9 cellular contexts compared by ENCODE assay signal in the genomic region with DNA sequence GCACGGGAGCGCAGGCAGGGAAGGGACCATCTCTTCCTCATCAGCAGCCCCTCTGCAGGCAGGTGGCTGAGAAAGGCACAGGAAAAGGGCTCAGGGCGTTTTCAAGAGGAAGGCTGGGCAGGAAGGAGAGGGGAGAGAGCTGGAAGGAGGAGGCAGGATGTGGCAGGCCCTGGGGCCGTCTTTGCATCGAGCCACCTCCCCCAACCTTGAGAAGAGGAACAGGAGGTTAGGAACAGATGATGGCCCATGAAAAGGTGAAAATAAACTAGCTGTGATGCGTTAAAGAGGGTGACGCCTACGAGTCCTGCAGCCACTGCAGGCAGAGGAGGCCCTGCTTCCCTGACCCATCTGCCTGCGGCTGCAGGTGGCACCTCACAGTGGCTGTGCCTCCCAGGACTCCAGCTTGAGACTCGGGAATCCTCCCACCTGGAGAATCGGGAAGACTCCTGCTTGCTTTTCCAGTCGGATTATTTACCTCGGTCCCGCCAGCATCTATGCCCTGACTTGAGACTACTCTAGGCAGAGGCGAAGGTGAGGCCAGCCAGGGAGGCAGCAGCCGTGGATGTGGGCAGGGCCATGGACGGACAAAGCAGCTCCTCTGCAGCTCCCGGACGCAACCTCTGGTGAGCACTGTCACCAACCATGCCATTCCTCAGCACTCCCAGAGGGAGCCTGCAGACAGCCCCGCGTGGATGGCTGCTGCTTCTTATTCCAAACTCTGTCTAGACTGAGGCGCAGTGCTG. TPM values are rescaled to one million over a fixed set of nuclear protein-coding genes. Genes with fewer than 3 reads are reported as not detected.
DNase-seq lines count a peak whose midpoint lies in the region; ATAC-seq and TF ChIP-seq lines count a peak whose summit lies in the region.
"Had no signal": no experiment of that assay in that cellular context is flagged by ENCODE, and none has a peak within 500 bp of the region (broad histone marks: within the 10 kb centered on the region; RNA-seq: fewer than 3 reads in every experiment).

No MANE protein-coding gene starts in this region.

- peak overlapping the region; percentile 44 for H3K4me3 Mint-ChIP-seq in activated CD4-positive, alpha-beta memory T cell treated with anti-CD3 and anti-CD28 coated beads, Interleukin-2, amount 10 ng/mL, durations not matched to agents 7 days and 5 days
- no peak overlapping the region for H3K4me3 Mint-ChIP-seq in stimulated activated naive B cell treated with anti-CD40 and anti-IgM and Interleukin-4, amounts not matched to agents 10 μg/mL and 1 μg/mL and 100 μg/mL, for 72 hours

- H3K36me3 Mint-ChIP-seq in activated CD4-positive, alpha-beta memory T cell treated with anti-CD3 and anti-CD28 coated beads, Interleukin-2, amount 10 ng/mL, durations not matched to agents 7 days and 5 days (ENCODE audit: low read depth): peaks cover 29% of the 10 kb centered on the region
- peaks cover 40 to 51% of the 10 kb centered on the region in 2 donors for H3K36me3 Mint-ChIP-seq in stimulated activated naive B cell treated with anti-CD40 and anti-IgM and Interleukin-4, amounts not matched to agents 10 μg/mL and 1 μg/mL and 100 μg/mL, for 72 hours

- TF ChIP-seq CTCF in GM10248 (IDR thresholded peaks at IDR 0.05; ENCODE audit: control extremely low read depth, extremely low read depth, low read depth, missing control alignments): no peak

- H3K9me3 Mint-ChIP-seq in activated CD4-positive, alpha-beta memory T cell treated with anti-CD3 and anti-CD28 coated beads, Interleukin-2, amount 10 ng/mL, durations not matched to agents 7 days and 5 days: no peaks in the 10 kb centered on the region
- H3K9me3 Mint-ChIP-seq in stimulated activated naive B cell treated with anti-CD40 and anti-IgM and Interleukin-4, amounts not matched to agents 10 μg/mL and 1 μg/mL and 100 μg/mL, for 72 hours: no peaks in the 10 kb centered on the region

- CTCF ChIA-PET in activated CD4-positive, alpha-beta memory T cell treated with anti-CD3 and anti-CD28 coated beads, Interleukin-2, amount 10 ng/mL, durations not matched to agents 7 days and 5 days (lab: Charles Lee): interaction anchor here (1.1 to 1.9 kb wide), 2 partner anchors 10 to 18 kb away, joined by 4 to 5 read pairs; partner anchors contain the start of gene MED10
- CTCF ChIA-PET in GM10248 (lab: Yijun Ruan, JAX): interaction anchor here (1.2 kb wide), 1 partner anchor 10 kb away, joined by 3 read pairs; no protein-coding TSS in a partner anchor

- H3K4me1 Mint-ChIP-seq in activated CD4-positive, alpha-beta memory T cell treated with anti-CD3 and anti-CD28 coated beads, Interleukin-2, amount 10 ng/mL, durations not matched to agents 7 days and 5 days: peaks cover 22% of the 10 kb centered on the region
- H3K4me1 Mint-ChIP-seq in stimulated activated naive B cell treated with anti-CD40 and anti-IgM and Interleukin-4, amounts not matched to agents 10 μg/mL and 1 μg/mL and 100 μg/mL, for 72 hours: peaks cover 6 to 13% of the 10 kb centered on the region in 2 donors

- peak; percentile 67 for ATAC-seq in HG03108 (IDR thresholded peaks at IDR 0.05; ENCODE audit: unreplicated experiment)
- peak; percentile 89 to 91 for ATAC-seq in stimulated activated naive B cell treated with anti-CD40 and anti-IgM and Interleukin-4, amounts not matched to agents 10 μg/mL and 1 μg/mL and 100 μg/mL, for 72 hours (replicated peaks)

- peak; percentile 24 for DNase-seq in activated effector memory CD4-positive, alpha-beta T cell treated with Interleukin-2 at 50 U/mL for 16 hours
- DNase-seq in activated effector memory CD4-positive, alpha-beta T cell treated with anti-CD3 and anti-CD28 coated beads, Interleukin-2, amount 50 U/mL, for 16 hours: no peak
- DNase-seq in activated CD4-positive, alpha-beta memory T cell treated with anti-CD3 and anti-CD28 coated beads, Interleukin-2, amount 10 ng/mL, durations not matched to agents 7 days and 5 days: peak; percentile 62
- no peak for DNase-seq in stimulated activated naive B cell treated with anti-CD40 and anti-IgM and Interleukin-4, amounts not matched to agents 10 μg/mL and 1 μg/mL and 100 μg/mL, for 72 hours
- DNase-seq in NCI-H446 treated with DMSO at 0.1 percent for 48 hours (lab: John Stamatoyannopoulos, UW) (no peak), GM10248 (ENCODE audit: extremely low spot score) (no peak), posterior vena cava (ENCODE audit: low spot score) (no peak)
- DNase-seq: cerebellar nuclear complex had no signal

- POLR2A ChIA-PET in activated CD4-positive, alpha-beta memory T cell treated with anti-CD3 and anti-CD28 coated beads, Interleukin-2, amount 10 ng/mL, durations not matched to agents 7 days and 5 days (lab: Charles Lee): interaction anchor here (0.7 to 2.3 kb wide), 2 partner anchors 17 to 18 kb away, joined by 3 to 13 read pairs; partner anchors contain the start of gene MED10
- POLR2A ChIA-PET in GM10248 (lab: Yijun Ruan, JAX): no interaction called here

- intact Hi-C loops in posterior vena cava (cut with DNase I): no loop called here

- no peaks in the 10 kb centered on the region for H3K27me3 Mint-ChIP-seq in activated CD4-positive, alpha-beta memory T cell treated with anti-CD3 and anti-CD28 coated beads, Interleukin-2, amount 10 ng/mL, durations not matched to agents 7 days and 5 days
- no peaks in the 10 kb centered on the region for H3K27me3 Mint-ChIP-seq in stimulated activated naive B cell treated with anti-CD40 and anti-IgM and Interleukin-4, amounts not matched to agents 10 μg/mL and 1 μg/mL and 100 μg/mL, for 72 hours

- H3K27ac Mint-ChIP-seq in activated CD4-positive, alpha-beta memory T cell treated with anti-CD3 and anti-CD28 coated beads, Interleukin-2, amount 10 ng/mL, durations not matched to agents 7 days and 5 days: peak overlapping the region; percentile 84
- H3K27ac Mint-ChIP-seq in stimulated activated naive B cell treated with anti-CD40 and anti-IgM and Interleukin-4, amounts not matched to agents 10 μg/mL and 1 μg/mL and 100 μg/mL, for 72 hours: no peak overlapping the region

RNA-seq across cellular contexts. Expression of gene MED10, which starts 18.2 kb away (rescaled TPM):
- total RNA-seq in activated CD4-positive, alpha-beta memory T cell treated with anti-CD3 and anti-CD28 coated beads, Interleukin-2, amount 10 ng/mL, durations not matched to agents 7 days and 5 days: 10 to 100 TPM; 50.1 to 52.9 TPM
- total RNA-seq in posterior vena cava: 10 to 100 TPM; 28.5 to 36.5 TPM

Comparison
In these comparisons a context has a peak if more than half of its experiments do, and no peak if none do; other contexts are left out.
1. DNase-seq: peak in activated effector memory CD4-positive, alpha-beta T cell treated with Interleukin-2 at 50 U/mL for 16 hours (single experiment) and activated CD4-positive, alpha-beta memory T cell treated with anti-CD3 and anti-CD28 coated beads, Interleukin-2, amount 10 ng/mL, durations not matched to agents 7 days and 5 days (single experiment); none in activated effector memory CD4-positive, alpha-beta T cell treated with anti-CD3 and anti-CD28 coated beads, Interleukin-2, amount 50 U/mL, for 16 hours (single experiment), stimulated activated naive B cell treated with anti-CD40 and anti-IgM and Interleukin-4, amounts not matched to agents 10 μg/mL and 1 μg/mL and 100 μg/mL, for 72 hours (single experiment), NCI-H446 treated with DMSO at 0.1 percent for 48 hours (single experiment), GM10248 (single experiment) and posterior vena cava (single experiment).